21 cellular contexts compared by ENCODE assay signal in the genomic region with DNA sequence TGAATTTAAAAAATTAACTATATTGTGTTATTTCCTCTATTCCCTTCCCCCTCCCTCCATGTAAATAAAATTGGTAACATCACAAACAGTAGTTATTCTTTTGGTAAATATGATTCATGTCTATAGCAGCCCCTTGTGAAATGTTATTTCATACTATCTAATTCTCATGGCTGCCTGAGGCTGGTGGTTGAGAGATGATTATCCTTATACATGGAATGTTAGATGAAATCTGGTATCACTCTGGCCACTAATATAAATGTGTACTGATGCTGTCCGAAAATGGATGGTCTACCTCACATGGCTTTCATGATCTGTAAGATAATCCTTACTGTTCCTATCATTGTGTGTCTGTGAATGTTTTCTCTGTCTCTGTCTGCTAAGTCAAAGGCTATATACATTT.
"Had no signal": no experiment of that assay in that cellular context is flagged by ENCODE, and none has a peak within 500 bp of the region (broad histone marks: within the 10 kb centered on the region; RNA-seq: fewer than 3 reads in every experiment).

No MANE protein-coding gene starts in this region.

- H3K4me3 ChIP-seq: cardiac muscle cell, heart right ventricle, lower lobe of right lung, thoracic aorta, upper lobe of left lung had no signal

- H3K4me3 Mint-ChIP-seq: activated B cell treated with CpG ODN at 0.5 μM for 24 hours; activated naive CD8-positive, alpha-beta T cell treated with anti-CD3 and anti-CD28 coated beads for 36 hours; activated T-cell treated with anti-CD3 and anti-CD28 coated beads, Interleukin-2, amount 50 U/mL, for 4 hours; natural killer cell; T-helper 17 cell had no signal

- H3K9me3 ChIP-seq: heart right ventricle, lower lobe of right lung, thoracic aorta, upper lobe of left lung had no signal

- H3K27ac Mint-ChIP-seq: activated B cell treated with CpG ODN at 0.5 μM for 24 hours; activated naive CD8-positive, alpha-beta T cell treated with anti-CD3 and anti-CD28 coated beads for 36 hours; activated T-helper 2 cell treated with anti-CD3 and anti-CD28 coated beads, Interferon-gamma antibody, Interleukin-2, Interleukin-4, amounts not matched to agents 10 μg/mL and 5 μg/mL and 100 μg/mL, durations not matched to agents 14 hours and 24 hours and 36 hours; natural killer cell; T-helper 17 cell had no signal

- H3K4me1 ChIP-seq: heart right ventricle, lower lobe of right lung, upper lobe of left lung had no signal

- ATAC-seq: activated T-cell treated with anti-CD3 and anti-CD28 coated beads, Interleukin-2, amount 50 U/mL, for 4 hours; heart right ventricle; left colon; lower lobe of right lung; natural killer cell; sciatic nerve; T-helper 17 cell had no signal

- H3K27ac ChIP-seq: cardiac muscle cell, heart right ventricle, lower lobe of right lung, thoracic aorta, upper lobe of left lung had no signal

- H3K27me3 ChIP-seq: cardiac muscle cell, upper lobe of left lung had no signal

- H3K36me3 ChIP-seq: cardiac muscle cell, heart right ventricle, lower lobe of right lung, thoracic aorta, upper lobe of left lung had no signal

- H3K9me3 Mint-ChIP-seq: activated B cell treated with CpG ODN at 0.5 μM for 24 hours; activated naive CD8-positive, alpha-beta T cell treated with anti-CD3 and anti-CD28 coated beads for 36 hours; activated T-cell treated with anti-CD3 and anti-CD28 coated beads, Interleukin-2, amount 50 U/mL, for 4 hours; activated T-helper 2 cell treated with anti-CD3 and anti-CD28 coated beads, Interferon-gamma antibody, Interleukin-2, Interleukin-4, amounts not matched to agents 10 μg/mL and 5 μg/mL and 100 μg/mL, durations not matched to agents 14 hours and 24 hours and 36 hours; natural killer cell had no signal

- H3K36me3 Mint-ChIP-seq: activated naive CD8-positive, alpha-beta T cell treated with anti-CD3 and anti-CD28 coated beads for 36 hours; natural killer cell had no signal

- DNase-seq: activated B cell treated with CpG ODN at 0.5 μM for 24 hours; activated CD4-positive, alpha-beta T cell treated with anti-CD3 and anti-CD28 coated beads for 4 hours; activated CD4-positive, alpha-beta T cell treated with anti-CD3 and anti-CD28 coated beads, Interleukin-2, amount 50 U/mL, for 48 hours; activated CD8-positive, alpha-beta memory T cell treated with anti-CD3 and anti-CD28 coated beads, Interleukin-2, amount 50 U/mL, for 48 hours; activated naive CD4-positive, alpha-beta T cell; activated naive CD8-positive, alpha-beta T cell treated with anti-CD3 and anti-CD28 coated beads for 36 hours; activated T-cell treated with anti-CD3 and anti-CD28 coated beads, Interleukin-2, amount 50 U/mL, for 4 hours; amygdala; heart right ventricle; islet precursor cell; left colon; lower lobe of right lung; natural killer cell; stimulated activated CD4-positive, alpha-beta T cell treated with anti-CD3 and anti-CD28 coated beads, Interleukin-4, amount 100 ng/mL, for 1 hour; stimulated activated naive CD4-positive, alpha-beta T cell treated with Interleukin-2 at 50 U/mL for 16 hours; T-helper 17 cell; upper lobe of left lung had no signal

- H3K4me1 Mint-ChIP-seq: activated B cell treated with CpG ODN at 0.5 μM for 24 hours, natural killer cell had no signal
